Comparison of ENCODE assay signal across 12 cellular contexts in the genomic region with DNA sequence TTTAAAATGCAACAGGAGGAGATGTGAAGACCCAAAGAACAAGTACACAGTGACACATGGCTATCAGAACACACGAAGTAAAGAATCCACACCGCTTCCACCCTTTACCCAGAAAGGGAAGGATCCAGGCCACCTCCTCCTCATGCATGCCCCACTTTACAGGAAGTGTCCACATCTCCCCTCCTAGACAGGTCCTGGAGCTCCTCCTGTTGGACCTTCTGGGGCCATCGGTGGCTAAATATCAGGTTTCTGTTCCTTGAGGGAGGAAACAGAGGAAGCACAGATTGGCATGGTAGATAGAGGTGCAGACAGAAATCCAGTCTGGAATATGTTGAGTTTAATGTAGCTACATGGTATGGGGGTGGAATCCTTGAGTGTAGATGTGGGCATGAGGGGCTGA. TPM values are rescaled to one million over a fixed set of nuclear protein-coding genes. Genes with fewer than 3 reads are reported as not detected.
DNase-seq lines count a peak whose midpoint lies in the region; ATAC-seq and TF ChIP-seq lines count a peak whose summit lies in the region.
"Had no signal": no experiment of that assay in that cellular context is flagged by ENCODE, and none has a peak within 500 bp of the region (broad histone marks: within the 10 kb centered on the region; RNA-seq: fewer than 3 reads in every experiment).

No MANE protein-coding gene starts in this region.

- H3K4me1 Mint-ChIP-seq in activated CD4-positive, alpha-beta memory T cell treated with anti-CD3 and anti-CD28 coated beads for 36 hours (ENCODE audit: low read depth), result no peaks in the 10 kb centered on the region
- peaks cover 0 to 4% of the 10 kb centered on the region in 2 donors for H3K4me1 Mint-ChIP-seq in natural killer cell

- H3K79me2 ChIP-seq in OCI-LY3 (ENCODE audit: low read length), result no peaks in the 10 kb centered on the region
- H3K79me2 ChIP-seq in fibroblast of lung (ENCODE audit: control insufficient read depth, insufficient read depth, low read length), result no peaks in the 10 kb centered on the region

- H3K4me2 ChIP-seq in OCI-LY3 (ENCODE audit: low read length) (no peak overlapping the region), fibroblast of lung (ENCODE audit: extremely low read depth, insufficient read depth, low read length) (no peak overlapping the region)

- no peak overlapping the region for H3K4me3 Mint-ChIP-seq in activated CD4-positive, alpha-beta memory T cell treated with anti-CD3 and anti-CD28 coated beads for 36 hours
- no peak overlapping the region for H3K4me3 Mint-ChIP-seq in natural killer cell
- H3K4me3 Mint-ChIP-seq: naive thymus-derived CD8-positive, alpha-beta T cell had no signal

- H4K20me1 ChIP-seq in OCI-LY3 (ENCODE audit: insufficient read depth, low read length) (no peaks in the 10 kb centered on the region), fibroblast of lung (ENCODE audit: control insufficient read depth, extremely low read depth, insufficient read depth, low read length) (no peaks in the 10 kb centered on the region)

- H3K9me3 ChIP-seq in cardiac muscle cell (ENCODE audit: low read depth) (no peaks in the 10 kb centered on the region), left ventricle myocardium inferior (replicated peaks) (no peaks in the 10 kb centered on the region), OCI-LY3 (ENCODE audit: insufficient read depth, low read length) (no peaks in the 10 kb centered on the region), fibroblast of lung (ENCODE audit: control insufficient read depth, insufficient read depth, low read depth, low read length) (no peaks in the 10 kb centered on the region), upper lobe of right lung (no peaks in the 10 kb centered on the region)

- DNase-seq in cardiac muscle cell (ENCODE audit: low read depth in 1 of 2, low spot score in 1 of 2) (peak in 1 of 2 donors; percentile 68), left ventricle myocardium inferior (no peak), fibroblast of lung (ENCODE audit: low read depth in 2 of 2) (peak; percentile 36 to 63), upper lobe of right lung (no peak), iPS-NIHi11 (ENCODE audit: low spot score) (no peak), natural killer cell (no peak)
- DNase-seq in activated CD4-positive, alpha-beta memory T cell treated with anti-CD3 and anti-CD28 coated beads for 36 hours, result no peak
- DNase-seq: activated naive CD4-positive, alpha-beta T cell; naive thymus-derived CD8-positive, alpha-beta T cell; NCI-H1694 treated with DMSO at 0.1 percent for 48 hours had no signal

- H3K27me3 ChIP-seq in cardiac muscle cell, result no peaks in the 10 kb centered on the region
- H3K27me3 ChIP-seq in left ventricle myocardium inferior (ENCODE audit: low read depth), result no peaks in the 10 kb centered on the region
- no peaks in the 10 kb centered on the region for H3K27me3 ChIP-seq in OCI-LY3 (ENCODE audit: low read depth, low read length)
- no peaks in the 10 kb centered on the region for H3K27me3 ChIP-seq in fibroblast of lung (ENCODE audit: control insufficient read depth, insufficient read depth, low read length)
- no peaks in the 10 kb centered on the region for H3K27me3 ChIP-seq in upper lobe of right lung

- no peaks in the 10 kb centered on the region for H3K36me3 Mint-ChIP-seq in activated CD4-positive, alpha-beta memory T cell treated with anti-CD3 and anti-CD28 coated beads for 36 hours
- no peaks in the 10 kb centered on the region for H3K36me3 Mint-ChIP-seq in natural killer cell

- H3K36me3 ChIP-seq in cardiac muscle cell (no peaks in the 10 kb centered on the region), left ventricle myocardium inferior (no peaks in the 10 kb centered on the region), OCI-LY3 (replicated peaks; ENCODE audit: low read depth, low read length) (no peaks in the 10 kb centered on the region), fibroblast of lung (ENCODE audit: control insufficient read depth, insufficient read depth, low read length) (no peaks in the 10 kb centered on the region), upper lobe of right lung (no peaks in the 10 kb centered on the region)

- H2AFZ ChIP-seq in OCI-LY3 (ENCODE audit: low read depth, low read length) (no peak overlapping the region), fibroblast of lung (ENCODE audit: low read length) (no peak overlapping the region)

- intact Hi-C loops in left ventricle myocardium inferior (cut with micrococcal nuclease) (no loop called here), upper lobe of right lung (cut with DNase I) (no loop called here), natural killer cell (cut with micrococcal nuclease) (no loop called here)
- intact Hi-C loops in activated CD4-positive, alpha-beta memory T cell treated with anti-CD3 and anti-CD28 coated beads for 36 hours (cut with micrococcal nuclease), result no loop called here

- H3K9me3 Mint-ChIP-seq in activated CD4-positive, alpha-beta memory T cell treated with anti-CD3 and anti-CD28 coated beads for 36 hours, result no peaks in the 10 kb centered on the region
- H3K9me3 Mint-ChIP-seq in natural killer cell, result no peaks in the 10 kb centered on the region
- H3K9me3 Mint-ChIP-seq: naive thymus-derived CD8-positive, alpha-beta T cell had no signal

- no peaks in the 10 kb centered on the region for H3K27me3 Mint-ChIP-seq in activated CD4-positive, alpha-beta memory T cell treated with anti-CD3 and anti-CD28 coated beads for 36 hours
- peaks cover 5 to 7% of the 10 kb centered on the region in 2 donors for H3K27me3 Mint-ChIP-seq in natural killer cell (ENCODE audit: low read depth in 2 of 2)

- TF ChIP-seq CTCF in cardiac muscle cell (IDR thresholded peaks at IDR 0.05; ENCODE audit: low read depth, low read length) (peak; percentile 57), left ventricle myocardium inferior (IDR thresholded peaks at IDR 0.05; ENCODE audit: borderline replicate concordance) (no peak), OCI-LY3 (IDR thresholded peaks at IDR 0.05; ENCODE audit: low read depth, low read length) (0 out of 2 replicates have a peak, but pooled peaks have one; percentile 7), fibroblast of lung (conservative IDR thresholded peaks at IDR 0.05 in 1 of 2, IDR thresholded peaks at IDR 0.05 in 1 of 2; ENCODE audit: low read depth in 1 of 2, low read length in 2 of 2) (peak; percentile 29 to 49), upper lobe of right lung (IDR thresholded peaks at IDR 0.05) (peak; percentile 5), natural killer cell (IDR thresholded peaks at IDR 0.05) (no peak)

- no peak overlapping the region for H3K27ac Mint-ChIP-seq in activated CD4-positive, alpha-beta memory T cell treated with anti-CD3 and anti-CD28 coated beads for 36 hours
- no peak overlapping the region for H3K27ac Mint-ChIP-seq in natural killer cell
- H3K27ac Mint-ChIP-seq: naive thymus-derived CD8-positive, alpha-beta T cell had no signal

- H3K4me1 ChIP-seq in cardiac muscle cell (ENCODE audit: low read depth) (peaks cover 33% of the 10 kb centered on the region), left ventricle myocardium inferior (no peaks in the 10 kb centered on the region), OCI-LY3 (ENCODE audit: low read length) (no peaks in the 10 kb centered on the region), fibroblast of lung (ENCODE audit: control insufficient read depth, extremely low read depth, insufficient read depth, low read length) (peaks cover 8% of the 10 kb centered on the region), upper lobe of right lung (peaks cover 3% of the 10 kb centered on the region)

- H3K9ac ChIP-seq in OCI-LY3 (ENCODE audit: low read length), result no peak overlapping the region
- H3K9ac ChIP-seq in fibroblast of lung (ENCODE audit: insufficient read depth, low read length), result no peak overlapping the region

- ATAC-seq in upper lobe of right lung (peak; percentile 68), natural killer cell (no peak)
- ATAC-seq: naive thymus-derived CD8-positive, alpha-beta T cell had no signal

- POLR2A ChIA-PET in activated CD4-positive, alpha-beta memory T cell treated with anti-CD3 and anti-CD28 coated beads for 36 hours (lab: Charles Lee), result no interaction called here

- H3K27ac ChIP-seq in cardiac muscle cell (peak overlapping the region; percentile 47), left ventricle myocardium inferior (replicated peaks) (no peak overlapping the region), OCI-LY3 (ENCODE audit: low read length) (no peak overlapping the region), fibroblast of lung (ENCODE audit: insufficient read depth, low read length) (no peak overlapping the region), upper lobe of right lung (no peak overlapping the region)
- H3K27ac ChIP-seq: epithelial cell of prostate had no signal

- H3K4me3 ChIP-seq in cardiac muscle cell (no peak overlapping the region), left ventricle myocardium inferior (no peak overlapping the region), OCI-LY3 (ENCODE audit: low read length) (no peak overlapping the region), fibroblast of lung (replicated peaks in 1 of 4; ENCODE audit: control extremely low read depth in 1 of 4, insufficient read depth in 1 of 4, low read depth in 3 of 4, low read length in 4 of 4) (no peak overlapping the region), upper lobe of right lung (no peak overlapping the region)

- CTCF ChIA-PET in activated CD4-positive, alpha-beta memory T cell treated with anti-CD3 and anti-CD28 coated beads for 36 hours (lab: Charles Lee), result no interaction called here

RNA-seq across cellular contexts. Expression of gene NINL, which starts 10.9 kb away (rescaled TPM):
- total RNA-seq in cardiac muscle cell (35.8 and 61.3 TPM in 2 replicates), left ventricle myocardium inferior (1.8 TPM), fibroblast of lung (11.3 and 16.3 TPM in 2 replicates), upper lobe of right lung (13.2 TPM), natural killer cell (1 to 10 TPM; 3.1 to 6.9 (median 4.9) TPM)
- polyA plus RNA-seq in cardiac muscle cell (26.4 and 36.1 TPM in 2 replicates), fibroblast of lung (4.4 TPM in 2 replicates)
- 3.8 and 4.3 TPM in 2 replicates for polyA plus RNA-seq in fibroblast of lung (2012)
- polyA minus RNA-seq in fibroblast of lung (ENCODE audit: low replicate concordance), result 1.4 and 2.9 TPM in 2 replicates
- total RNA-seq in activated CD4-positive, alpha-beta memory T cell treated with anti-CD3 and anti-CD28 coated beads for 36 hours, result 1 to 10 TPM; 2.7 to 3.9 TPM

RNA-seq across cellular contexts. Expression of gene NANP, which starts 49.4 kb away (rescaled TPM):
- total RNA-seq in cardiac muscle cell, result 3.1 and 3.7 TPM in 2 replicates
- 5.7 and 6.6 TPM in 2 replicates for polyA plus RNA-seq in cardiac muscle cell
- 2.7 TPM for total RNA-seq in left ventricle myocardium inferior
- total RNA-seq in fibroblast of lung, result 8.8 and 9.5 TPM in 2 replicates
- polyA plus RNA-seq in fibroblast of lung, result 9.4 and 9.9 TPM in 2 replicates
- 5.8 and 6.2 TPM in 2 replicates for polyA plus RNA-seq in fibroblast of lung (2012)
- 2.7 and 3.9 TPM in 2 replicates for polyA minus RNA-seq in fibroblast of lung (ENCODE audit: low replicate concordance)
- total RNA-seq in upper lobe of right lung, result 4.8 TPM
- total RNA-seq in activated CD4-positive, alpha-beta memory T cell treated with anti-CD3 and anti-CD28 coated beads for 36 hours, result 1 to 10 TPM; 6.5 to 7.3 TPM
- 1 to 10 TPM; 3.1 to 4.0 (median 3.2) TPM for total RNA-seq in natural killer cell

Comparison
In these comparisons a context has a peak if more than half of its experiments do, and no peak if none do; other contexts are left out.
1. CTCF ChIP-seq: peak in cardiac muscle cell (single experiment), OCI-LY3 (single experiment), fibroblast of lung (2 of 2) and upper lobe of right lung (single experiment); none in left ventricle myocardium inferior (single experiment) and natural killer cell (single experiment).
2. DNase-seq: peak in fibroblast of lung (2 of 2); none in left ventricle myocardium inferior (single experiment), upper lobe of right lung (single experiment), activated CD4-positive, alpha-beta memory T cell treated with anti-CD3 and anti-CD28 coated beads for 36 hours (single experiment), iPS-NIHi11 (single experiment) and natural killer cell (single experiment).